ENCODE assay signal across 14 cellular contexts in genomic region chr3:63571682-63572081, GRCh38.
DNase-seq lines count a peak whose midpoint lies in the region; ATAC-seq and TF ChIP-seq lines count a peak whose summit lies in the region.
"Had no signal": no experiment of that assay in that cellular context is flagged by ENCODE, and none has a peak within 500 bp of the region (broad histone marks: within the 10 kb centered on the region; RNA-seq: fewer than 3 reads in every experiment).

No MANE protein-coding gene starts in this region.

- POLR2A ChIA-PET in SK-N-SH (lab: Yijun Ruan, JAX): no interaction called here

- H3K23ac ChIP-seq in H9 (ENCODE audit: insufficient read length, low read depth, low read length): no peak overlapping the region

- H2BK5ac ChIP-seq in H9 (ENCODE audit: insufficient read length, low read length): no peak overlapping the region

- H3K23me2 ChIP-seq in H9 (ENCODE audit: insufficient read length, low read depth, low read length, poor library complexity, severe bottlenecking): no peaks in the 10 kb centered on the region

- H3K4me1 Mint-ChIP-seq in H9: peaks cover 49 to 57% of the 10 kb centered on the region in 2 experiments
- H3K4me1 Mint-ChIP-seq: CD4-positive, alpha-beta memory T cell had no signal

- H3K9me3 ChIP-seq in H9 (ENCODE audit: control insufficient read depth, low read depth, low read length): no peaks in the 10 kb centered on the region
- H3K9me3 ChIP-seq in SK-N-SH: no peaks in the 10 kb centered on the region; the same call in 1 of the 2 replicates
- H3K9me3 ChIP-seq: Caco-2 had no signal

- no peak overlapping the region for H4K8ac ChIP-seq in H9 (replicated peaks; ENCODE audit: insufficient read length, low read depth, low read length)

- no peak overlapping the region; the same call in 1 of the 2 replicates for H3K14ac ChIP-seq in H9 (ENCODE audit: insufficient read depth, low read length)

- H4K5ac ChIP-seq in H9 (ENCODE audit: insufficient read length, low read depth, low read length): no peak overlapping the region

- H2BK120ac ChIP-seq in H9 (ENCODE audit: low read depth, low read length, poor library complexity, severe bottlenecking): no peak overlapping the region

- no peak overlapping the region for H3K27ac Mint-ChIP-seq in H9
- H3K27ac Mint-ChIP-seq: CD4-positive, alpha-beta memory T cell had no signal

- H4K20me1 ChIP-seq in H9 (ENCODE audit: control insufficient read depth, insufficient read depth, insufficient read length) (no peaks in the 10 kb centered on the region), SK-N-SH (ENCODE audit: insufficient read depth) (no peaks in the 10 kb centered on the region)

- no peak overlapping the region for H2BK15ac ChIP-seq in H9 (ENCODE audit: low read depth, low read length)

- H2AFZ ChIP-seq in H9 (ENCODE audit: low read length) (no peak overlapping the region), SK-N-SH (ENCODE audit: low read depth) (no peak overlapping the region)

- no peaks in the 10 kb centered on the region for H3K9me2 ChIP-seq in SK-N-SH

- no peaks in the 10 kb centered on the region for H3K27me3 Mint-ChIP-seq in H9 (ENCODE audit: low read depth)

- H3K4me3 ChIP-seq in H7 (ENCODE audit: insufficient read depth, low read depth, low read length): no peak overlapping the region
- H3K4me3 ChIP-seq in SK-N-SH (ENCODE audit: low read depth in 2 of 2, low read length in 1 of 2): no peak overlapping the region

- no peak overlapping the region for H3K4me3 Mint-ChIP-seq in H9
- H3K4me3 Mint-ChIP-seq: CD4-positive, alpha-beta memory T cell had no signal

- no peaks in the 10 kb centered on the region for H3K79me1 ChIP-seq in H9 (ENCODE audit: insufficient read depth, low read depth, low read length, poor library complexity, severe bottlenecking)

- H3F3A ChIP-seq in SK-N-SH (replicated peaks; ENCODE audit: insufficient read depth): no peaks in the 10 kb centered on the region

- no peak overlapping the region for H3T11ph ChIP-seq in H9 (ENCODE audit: low read length)

- H2BK20ac ChIP-seq in H9 (ENCODE audit: low read depth, low read length, poor library complexity, severe bottlenecking): peak overlapping the region; percentile 62

- H3K27ac ChIP-seq in H9 (ENCODE audit: insufficient read length, low read depth, low read length): no peak overlapping the region
- no peak overlapping the region for H3K27ac ChIP-seq in SK-N-SH (ENCODE audit: low read depth in 2 of 2, low read length in 1 of 2)

- H3K4me2 ChIP-seq in H9 (ENCODE audit: insufficient read depth, insufficient read length, low read length) (no peak overlapping the region), SK-N-SH (no peak overlapping the region)

- H3K36me3 Mint-ChIP-seq in H9 (ENCODE audit: insufficient read depth in 1 of 3, low read depth in 3 of 3): no peaks in the 10 kb centered on the region
- H3K36me3 Mint-ChIP-seq: CD4-positive, alpha-beta memory T cell had no signal

- DNase-seq in COLO829 (ENCODE audit: low spot score) (peak; percentile 32), H9 (no peak), left colon (peak in 1 of 2 donors; percentile 5), H7 (no peak), SK-N-SH (no peak), kidney tubule cell (ENCODE audit: low spot score) (no peak)
- DNase-seq: C1 segment of cervical spinal cord; Caco-2; CD4-positive, alpha-beta memory T cell; DMS153; DMS79 treated with DMSO at 0.1 percent for 48 hours; GF-D8; GOT3 had no signal

- intact Hi-C loops in left colon (cut with DNase I, micrococcal nuclease): no loop called here

- H2AK5ac ChIP-seq in H9 (ENCODE audit: insufficient read length, low read length): no peak overlapping the region

- CTCF ChIA-PET in SK-N-SH (lab: Yijun Ruan, JAX): no interaction called here

- no peaks in the 10 kb centered on the region for H3K36me3 ChIP-seq in H7 (replicated peaks; ENCODE audit: control insufficient read depth, insufficient read depth, low read length)
- no peaks in the 10 kb centered on the region for H3K36me3 ChIP-seq in SK-N-SH (replicated peaks in 1 of 2; ENCODE audit: control insufficient read depth in 1 of 2, insufficient read depth in 2 of 2, low read length in 1 of 2)

- H3K4me1 ChIP-seq in H9 (ENCODE audit: insufficient read depth, low read length): no peaks in the 10 kb centered on the region; the same call in 1 of the 2 replicates
- H3K4me1 ChIP-seq in SK-N-SH (ENCODE audit: control insufficient read depth in 1 of 2, insufficient read depth in 2 of 2, low read depth in 1 of 2, low read length in 1 of 2): no peaks in the 10 kb centered on the region

- no peaks in the 10 kb centered on the region for H3K9me3 Mint-ChIP-seq in H9
- H3K9me3 Mint-ChIP-seq: CD4-positive, alpha-beta memory T cell had no signal

- TF ChIP-seq CTCF in H9 (conservative IDR thresholded peaks at IDR 0.05) (no peak), SK-N-SH (IDR thresholded peaks at IDR 0.05) (no peak)

- no peak overlapping the region for H3K4ac ChIP-seq in H9 (ENCODE audit: low read depth, low read length)

- peak; percentile 67 for ATAC-seq in left colon
- ATAC-seq: HCT116 had no signal

- no peak overlapping the region for H3K56ac ChIP-seq in H9 (ENCODE audit: insufficient read length, low read depth, low read length)

- no peaks in the 10 kb centered on the region for H3K27me3 ChIP-seq in H9 (ENCODE audit: insufficient read depth, low read length)
- H3K27me3 ChIP-seq in H7 (ENCODE audit: control insufficient read depth, insufficient read depth, low read length): no peaks in the 10 kb centered on the region
- no peaks in the 10 kb centered on the region for H3K27me3 ChIP-seq in SK-N-SH (ENCODE audit: insufficient read depth)

- H3K9ac ChIP-seq in H9 (ENCODE audit: extremely low read depth, insufficient read length, low read length): no peak overlapping the region
- H3K9ac ChIP-seq in SK-N-SH: no peak overlapping the region

- H2BK12ac ChIP-seq in H9 (ENCODE audit: insufficient read length, low read depth, low read length): peak overlapping the region; percentile 76

- whole genome bisulfite sequencing in H9 (ENCODE audit: extremely low coverage, insufficient read length, low lambda C conversion rate): no CpG with 5 or more reads among the region's 3 CpGs
- WGBS in SK-N-SH (ENCODE audit: low lambda C conversion rate): 42% methylated on average over 3 of the region's 3 CpGs

- no peak overlapping the region for H4K91ac ChIP-seq in H9 (ENCODE audit: insufficient read length, low read depth, low read length)

- TF ChIP-seq EP300 in SK-N-SH (IDR thresholded peaks at IDR 0.05; ENCODE audit: borderline replicate concordance in 1 of 2, low read depth in 1 of 2, low read length in 1 of 2): no peak

- H3K79me2 ChIP-seq in H9 (ENCODE audit: insufficient read depth, low read length) (no peaks in the 10 kb centered on the region), SK-N-SH (ENCODE audit: insufficient read depth) (no peaks in the 10 kb centered on the region)

- no peak overlapping the region for H3K18ac ChIP-seq in H9 (ENCODE audit: insufficient read length, low read depth, low read length)

- no peak for TF ChIP-seq RAD21 in SK-N-SH (IDR thresholded peaks at IDR 0.05; ENCODE audit: low read length)

TF ChIP-seq in SK-N-SH, 30 proteins besides CTCF, POLR2A, EP300 and RAD21:
- TF ChIP-seq USF2 (IDR thresholded peaks at IDR 0.05; ENCODE audit: borderline replicate concordance, low read depth, low read length): no peak
- TF ChIP-seq YY1 (IDR thresholded peaks at IDR 0.05; ENCODE audit: low read depth): no peak
- TF ChIP-seq EZH2phosphoT487 (IDR thresholded peaks at IDR 0.05; ENCODE audit: borderline replicate concordance, low read depth): no peak
- TF ChIP-seq USF1 (IDR thresholded peaks at IDR 0.05; ENCODE audit: borderline replicate concordance, low read depth): no peak
- no peak for TF ChIP-seq GABPA (IDR thresholded peaks at IDR 0.05; ENCODE audit: low read depth)
